27 cellular contexts compared by ENCODE assay signal in genomic region chr2:136651611-136652010, GRCh38.
"Had no signal": no experiment of that assay in that cellular context is flagged by ENCODE, and none has a peak within 500 bp of the region (broad histone marks: within the 10 kb centered on the region; RNA-seq: fewer than 3 reads in every experiment).

No MANE protein-coding gene starts in this region.

- DNase-seq: activated CD4-positive, alpha-beta memory T cell treated with anti-CD3 and anti-CD28 coated beads for 36 hours; activated CD4-positive, alpha-beta T cell treated with anti-CD3 and anti-CD28 coated beads for 36 hours; activated CD4-positive, alpha-beta T cell treated with anti-CD3 and anti-CD28 coated beads, Interleukin-2, amount 10 ng/mL, durations not matched to agents 24 days and 14 days; activated CD4-positive, CD25-positive, alpha-beta regulatory T cell; activated CD4-positive, CD25-positive, alpha-beta regulatory T cell treated with anti-CD3 and anti-CD28 coated beads, Interleukin-2, amount 50 U/mL, for 72 hours; activated CD8-positive, alpha-beta memory T cell treated with anti-CD3 and anti-CD28 coated beads, Interleukin-2, amount 10 ng/mL, durations not matched to agents 7 days and 5 days; activated CD8-positive, alpha-beta memory T cell treated with anti-CD3 and anti-CD28 coated beads, Interleukin-2, amount 50 U/mL, for 4 hours; activated CD8-positive, alpha-beta T cell treated with anti-CD3 and anti-CD28 coated beads, Interleukin-2, amount 10 ng/mL, durations not matched to agents 7 days and 5 days; activated effector memory CD4-positive, alpha-beta T cell treated with anti-CD3 and anti-CD28 coated beads, Interleukin-2, amount 50 U/mL, for 16 hours; activated naive CD4-positive, alpha-beta T cell treated with anti-CD3 and anti-CD28 coated beads for 36 hours; activated naive CD8-positive, alpha-beta T cell treated with anti-CD3 and anti-CD28 coated beads for 36 hours; activated naive CD8-positive, alpha-beta T cell treated with anti-CD3 and anti-CD28 coated beads, Interleukin-2, amount 50 U/mL, for 24 hours; activated T-cell treated with anti-CD3 and anti-CD28 coated beads, Interleukin-2, amount 50 U/mL, for 1 hour; activated T-cell treated with anti-CD3 and anti-CD28 coated beads, Interleukin-2, amount 50 U/mL, for 48 hours; adrenal gland; brain microvascular endothelial cell; dorsolateral prefrontal cortex; effector memory CD4-positive, alpha-beta T cell; endodermal cell; foreskin fibroblast; gastrocnemius medialis; glutamatergic neuron; heart left ventricle; T-helper 17 cell; T1000 had no signal

- H3K27me3 ChIP-seq: adrenal gland, brain microvascular endothelial cell, gastrocnemius medialis, heart left ventricle had no signal

- H3K36me3 ChIP-seq: adrenal gland, brain microvascular endothelial cell, gastrocnemius medialis, heart left ventricle had no signal

- H3K4me3 ChIP-seq: adrenal gland, coronary artery, dorsolateral prefrontal cortex, gastrocnemius medialis, heart left ventricle had no signal

- H3K9me3 ChIP-seq: adrenal gland, gastrocnemius medialis, heart left ventricle had no signal

- H3K27ac ChIP-seq: adrenal gland, brain microvascular endothelial cell, coronary artery, dorsolateral prefrontal cortex, gastrocnemius medialis, heart left ventricle had no signal

- H3K4me1 ChIP-seq: adrenal gland, gastrocnemius medialis had no signal

- ATAC-seq: activated CD4-positive, alpha-beta T cell treated with anti-CD3 and anti-CD28 coated beads for 36 hours; activated CD8-positive, alpha-beta memory T cell treated with anti-CD3 and anti-CD28 coated beads, Interleukin-2, amount 10 ng/mL, durations not matched to agents 7 days and 5 days; activated CD8-positive, alpha-beta T cell treated with anti-CD3 and anti-CD28 coated beads, Interleukin-2, amount 10 ng/mL, durations not matched to agents 7 days and 5 days; activated naive CD8-positive, alpha-beta T cell treated with anti-CD3 and anti-CD28 coated beads, Interleukin-2, amount 50 U/mL, for 24 hours; esophagus mucosa; gastrocnemius medialis; heart left ventricle; T-helper 17 cell had no signal
